ENCODE assay signal across 8 cellular contexts in genomic region chr1:162391790-162392563, GRCh38. TPM values are rescaled to one million over a fixed set of nuclear protein-coding genes. Genes with fewer than 3 reads are reported as not detected.
DNase-seq lines count a peak whose midpoint lies in the region; ATAC-seq and TF ChIP-seq lines count a peak whose summit lies in the region.

No MANE protein-coding gene starts in this region.

- no peak overlapping the region for H3K27ac ChIP-seq in tibial nerve

- H3K27me3 ChIP-seq in tibial nerve: no peaks in the 10 kb centered on the region

- TF ChIP-seq EP300 in tibial nerve (IDR thresholded peaks at IDR 0.05): no peak

- 46 to 57% methylated on average over 4 of the region's 4 CpGs for WGBS in tibial nerve, 2 donors

- H3K36me3 ChIP-seq in tibial nerve: no peaks in the 10 kb centered on the region

- no peak for ATAC-seq in GM21528 (IDR thresholded peaks at IDR 0.05; ENCODE audit: low FRiP score, unreplicated experiment)

- peaks cover 0 to 28% (median 0%) of the 10 kb centered on the region in 4 donors for H3K4me1 ChIP-seq in tibial nerve

- DNase-seq in AG20443 (ENCODE audit: low spot score) (peak; percentile 61), NCI-H2171 treated with DMSO at 0.1 percent for 48 hours (lab: John Stamatoyannopoulos, UW) (peak; percentile 62), astrocyte of the cerebellum (ENCODE audit: low read depth) (peak; percentile 24), iris pigment epithelial cell (ENCODE audit: low read depth) (peak; percentile 62), tibial nerve (ENCODE audit: low spot score in 2 of 2) (no peak)
- DNase-seq in activated naive CD4-positive, alpha-beta T cell (lab: John Stamatoyannopoulos, UW): no peak

- TF ChIP-seq POLR2A in tibial nerve (IDR thresholded peaks at IDR 0.05): no peak

- no peak overlapping the region for H3K4me3 ChIP-seq in GM12875 (ENCODE audit: low read depth, low read length)
- H3K4me3 ChIP-seq in astrocyte of the cerebellum (ENCODE audit: low read depth, low read length): no peak overlapping the region
- no peak overlapping the region for H3K4me3 ChIP-seq in tibial nerve

- in situ Hi-C loops in astrocyte of the cerebellum (cut with HindIII; ENCODE audit: low sequenced_read_pairs): loop anchor here (5.0 kb wide), 1 partner anchor 170 kb away; no protein-coding TSS in a partner anchor

- no peaks in the 10 kb centered on the region for H3K9me3 ChIP-seq in tibial nerve

- peak; percentile 65 for TF ChIP-seq CTCF in GM12875 (IDR thresholded peaks at IDR 0.05; ENCODE audit: borderline replicate concordance, insufficient read depth, low read depth, low read length)
- peak; percentile 81 for TF ChIP-seq CTCF in astrocyte of the cerebellum (IDR thresholded peaks at IDR 0.05; ENCODE audit: low read depth, low read length, missing control alignments)
- peak; percentile 69 to 86 (median 80) for TF ChIP-seq CTCF in tibial nerve (IDR thresholded peaks at IDR 0.05)

RNA-seq across cellular contexts. Expression of gene C1orf226, which starts 10.4 kb away (rescaled TPM):
- total RNA-seq in tibial nerve: 1 to 10 TPM; 2.9 to 8.0 (median 4.7) TPM

RNA-seq across cellular contexts. Expression of gene SPATA46, which starts 15.3 kb away (rescaled TPM):
- not detected for total RNA-seq in tibial nerve

RNA-seq across cellular contexts. Expression of gene SH2D1B, which starts 20.0 kb away (rescaled TPM):
- not detected for total RNA-seq in tibial nerve

Comparison
In these comparisons a context has a peak if more than half of its experiments do, and no peak if none do; other contexts are left out.
1. DNase-seq: peak in AG20443 (single experiment), NCI-H2171 treated with DMSO at 0.1 percent for 48 hours (single experiment), astrocyte of the cerebellum (single experiment) and iris pigment epithelial cell (single experiment); none in tibial nerve (0 of 2) and activated naive CD4-positive, alpha-beta T cell (0 of 4).
2. Peak in every context shown above with its lines, with median percentiles within 50 percentile points of each other: CTCF ChIP-seq.